In the genomic region with DNA sequence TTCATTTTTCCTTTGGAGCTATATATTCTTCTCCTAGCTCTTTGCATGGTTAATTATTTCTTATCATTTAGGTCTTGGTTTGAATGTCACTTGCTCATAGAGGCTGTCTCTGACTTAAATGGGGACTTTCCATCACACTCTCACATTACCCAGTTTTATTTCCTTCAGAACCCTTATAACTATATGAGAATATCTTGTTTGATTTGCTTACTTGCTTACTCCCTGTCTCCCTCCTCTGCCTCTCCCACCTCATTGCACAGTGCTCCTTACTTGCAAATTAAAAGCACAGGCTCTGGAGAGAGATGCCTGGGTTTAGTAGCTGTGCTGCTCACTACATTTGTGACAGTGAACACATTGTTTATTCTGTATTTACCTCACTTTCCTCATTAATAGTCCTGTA, we compare ENCODE assay signal across 10 cellular contexts.
A peak's percentile ranks its signal among the peaks of the same experiment; 100 is the strongest.
DNase-seq lines count a peak whose midpoint lies in the region; ATAC-seq and TF ChIP-seq lines count a peak whose summit lies in the region.
"Had no signal": no experiment of that assay in that cellular context is flagged by ENCODE, and none has a peak within 500 bp of the region (broad histone marks: within the 10 kb centered on the region; RNA-seq: fewer than 3 reads in every experiment).

No MANE protein-coding gene starts in this region.

- H3K27me3 ChIP-seq in cardiac muscle cell (no peaks in the 10 kb centered on the region), PC-9 (ENCODE audit: insufficient read depth, low read depth) (no peaks in the 10 kb centered on the region), tibial nerve (no peaks in the 10 kb centered on the region), Caco-2 (replicated peaks; ENCODE audit: control insufficient read depth, insufficient read depth, low read length) (no peaks in the 10 kb centered on the region)
- H3K27me3 ChIP-seq in effector memory CD4-positive, alpha-beta T cell (replicated peaks; ENCODE audit: control insufficient read depth, insufficient read depth, low read length, poor library complexity, severe bottlenecking) = no peaks in the 10 kb centered on the region

- POLR2A ChIA-PET in PC-9 (lab: Charles Lee; ENCODE audit: unreplicated experiment) = interaction anchor here (0.6 kb wide), 1 partner anchor 84 kb away, joined by 4 read pairs; no protein-coding TSS in a partner anchor
- POLR2A ChIA-PET in Caco-2 (lab: Charles Lee) = interaction anchor here (0.6 kb wide), 1 partner anchor 135 kb away, joined by 4 read pairs; no protein-coding TSS in a partner anchor

- BruUV-seq in PC-9 (replicated peaks; lab: Mats Ljungman, UMichigan) (no TSS peak), Caco-2 (replicated peaks; lab: Mats Ljungman, UMichigan) (no TSS peak)

- peaks cover 82% of the 10 kb centered on the region for H3K79me2 ChIP-seq in PC-9 (ENCODE audit: low read depth)

- no peaks in the 10 kb centered on the region for H4K20me1 ChIP-seq in PC-9 (ENCODE audit: insufficient read depth)

- H3K4me2 ChIP-seq in PC-9 = peak overlapping the region; percentile 12

- no peaks in the 10 kb centered on the region for H3K9me2 ChIP-seq in PC-9 (ENCODE audit: insufficient read depth)

- CTCF ChIA-PET in PC-9 (lab: Charles Lee) = no interaction called here
- CTCF ChIA-PET in Caco-2 (lab: Charles Lee) = interaction anchor here (0.5 kb wide), 1 partner anchor 359 kb away, joined by 4 read pairs; no protein-coding TSS in a partner anchor

- no peaks in the 10 kb centered on the region for H3K36me3 Mint-ChIP-seq in Caco-2 (ENCODE audit: insufficient read depth, unreplicated experiment)
- H3K36me3 Mint-ChIP-seq in effector memory CD8-positive, alpha-beta T cell (ENCODE audit: insufficient read depth) = no peaks in the 10 kb centered on the region
- H3K36me3 Mint-ChIP-seq: activated naive CD4-positive, alpha-beta T cell treated with anti-CD3 and anti-CD28 coated beads, Interleukin-2, amount 50 U/mL, for 72 hours had no signal

- H3K4me1 ChIP-seq in cardiac muscle cell (ENCODE audit: low read depth) (peaks cover 7% of the 10 kb centered on the region), PC-9 (replicated peaks; ENCODE audit: insufficient read depth) (peaks cover 33% of the 10 kb centered on the region), tibial nerve (peaks cover 0 to 38% (median 10%) of the 10 kb centered on the region in 4 donors), Caco-2 (no peaks in the 10 kb centered on the region)
- no peaks in the 10 kb centered on the region for H3K4me1 ChIP-seq in effector memory CD4-positive, alpha-beta T cell (ENCODE audit: control insufficient read depth, insufficient read depth, low read length, poor library complexity, severe bottlenecking)

- H3K4me1 Mint-ChIP-seq in Caco-2 (ENCODE audit: low read depth, unreplicated experiment) = peaks cover 7% of the 10 kb centered on the region
- H3K4me1 Mint-ChIP-seq in effector memory CD8-positive, alpha-beta T cell (ENCODE audit: low read depth in 2 of 2) = no peaks in the 10 kb centered on the region

- H3K27ac ChIP-seq in cardiac muscle cell = no peak overlapping the region
- H3K27ac ChIP-seq in PC-9 = peak overlapping the region; percentile 60
- H3K27ac ChIP-seq in tibial nerve = peak overlapping the region; percentile 12 to 89 (median 68)
- H3K27ac ChIP-seq in effector memory CD4-positive, alpha-beta T cell (ENCODE audit: insufficient read depth, low read length, poor library complexity, severe bottlenecking) = no peak overlapping the region

- no peak for ATAC-seq in Right ventricle myocardium superior (ENCODE audit: poor library complexity)
- ATAC-seq in effector memory CD8-positive, alpha-beta T cell (replicated peaks) = no peak
- ATAC-seq: activated CD4-positive, CD25-positive, alpha-beta regulatory T cell treated with anti-CD3 and anti-CD28 coated beads, Interleukin-2, amount 50 U/mL, for 24 hours; activated naive CD4-positive, alpha-beta T cell treated with anti-CD3 and anti-CD28 coated beads, Interleukin-2, amount 50 U/mL, for 72 hours had no signal

- no peak overlapping the region for H3K4me3 Mint-ChIP-seq in Caco-2 (ENCODE audit: unreplicated experiment)
- no peak overlapping the region for H3K4me3 Mint-ChIP-seq in effector memory CD8-positive, alpha-beta T cell

- DNase-seq in cardiac muscle cell (ENCODE audit: low read depth in 1 of 2, low spot score in 1 of 2) = peak in 1 of 2 donors; percentile 67
- DNase-seq in Right ventricle myocardium superior = no peak
- no peak for DNase-seq in PC-9
- DNase-seq in fibroblast of villous mesenchyme (ENCODE audit: low read depth) = no peak
- DNase-seq in tibial nerve (ENCODE audit: low spot score in 2 of 2) = no peak
- no peak for DNase-seq in Caco-2
- DNase-seq in effector memory CD4-positive, alpha-beta T cell = no peak
- DNase-seq in effector memory CD8-positive, alpha-beta T cell = no peak

- H3K27ac Mint-ChIP-seq in Caco-2 (ENCODE audit: unreplicated experiment) = no peak overlapping the region
- no peak overlapping the region for H3K27ac Mint-ChIP-seq in effector memory CD8-positive, alpha-beta T cell
- H3K27ac Mint-ChIP-seq: activated naive CD4-positive, alpha-beta T cell treated with anti-CD3 and anti-CD28 coated beads, Interleukin-2, amount 50 U/mL, for 72 hours had no signal

- H3K36me3 ChIP-seq in cardiac muscle cell (no peaks in the 10 kb centered on the region), PC-9 (ENCODE audit: low read depth) (no peaks in the 10 kb centered on the region; the same call in 1 of the 2 replicates), tibial nerve (no peaks in the 10 kb centered on the region), Caco-2 (ENCODE audit: control insufficient read depth, insufficient read depth, low read length) (no peaks in the 10 kb centered on the region)
- H3K36me3 ChIP-seq in effector memory CD4-positive, alpha-beta T cell (ENCODE audit: control insufficient read depth, insufficient read depth, low read length) = no peaks in the 10 kb centered on the region

- TF ChIP-seq CTCF in cardiac muscle cell (IDR thresholded peaks at IDR 0.05; ENCODE audit: low read depth, low read length) (peak; percentile 36), PC-9 (conservative IDR thresholded peaks at IDR 0.05) (no peak), fibroblast of villous mesenchyme (IDR thresholded peaks at IDR 0.05; ENCODE audit: insufficient read depth, low read depth, low read length) (peak; percentile 43), tibial nerve (IDR thresholded peaks at IDR 0.05) (no peak), Caco-2 (IDR thresholded peaks at IDR 0.05; ENCODE audit: insufficient read depth in 1 of 2, low read depth in 1 of 2, low read length in 1 of 2, severe bottlenecking in 1 of 2, unreplicated experiment in 1 of 2) (no peak)

- no peak for TF ChIP-seq POLR2A in tibial nerve (IDR thresholded peaks at IDR 0.05)

- no peaks in the 10 kb centered on the region for H3K9me3 Mint-ChIP-seq in Caco-2 (ENCODE audit: unreplicated experiment)
- peaks cover 0 to 1% of the 10 kb centered on the region in 2 donors for H3K9me3 Mint-ChIP-seq in effector memory CD8-positive, alpha-beta T cell
- H3K9me3 Mint-ChIP-seq: activated naive CD4-positive, alpha-beta T cell treated with anti-CD3 and anti-CD28 coated beads, Interleukin-2, amount 50 U/mL, for 72 hours had no signal

- H3K4me3 ChIP-seq in cardiac muscle cell = no peak overlapping the region
- H3K4me3 ChIP-seq in PC-9 = no peak overlapping the region
- no peak overlapping the region for H3K4me3 ChIP-seq in fibroblast of villous mesenchyme (ENCODE audit: low read depth, low read length)
- H3K4me3 ChIP-seq in tibial nerve = no peak overlapping the region
- H3K4me3 ChIP-seq in Caco-2 (ENCODE audit: low read depth, low read length) = no peak overlapping the region
- no peak overlapping the region for H3K4me3 ChIP-seq in effector memory CD4-positive, alpha-beta T cell (ENCODE audit: insufficient read depth, low read depth, low read length, poor library complexity, severe bottlenecking)

- no peaks in the 10 kb centered on the region for H3F3A ChIP-seq in PC-9 (ENCODE audit: insufficient read depth, low read depth)

- intact Hi-C loops in Right ventricle myocardium superior (cut with DNase I) (no loop called here), PC-9 (cut with micrococcal nuclease; ENCODE audit: unreplicated experiment) (no loop called here), Caco-2 (cut with micrococcal nuclease; ENCODE audit: unreplicated experiment) (no loop called here)

- H3K9me3 ChIP-seq in cardiac muscle cell (ENCODE audit: low read depth) (no peaks in the 10 kb centered on the region), PC-9 (ENCODE audit: insufficient read depth, low read depth) (no peaks in the 10 kb centered on the region), tibial nerve (no peaks in the 10 kb centered on the region), Caco-2 (no peaks in the 10 kb centered on the region)
- no peaks in the 10 kb centered on the region for H3K9me3 ChIP-seq in effector memory CD4-positive, alpha-beta T cell (ENCODE audit: control insufficient read depth, low read length)

- H2AFZ ChIP-seq in PC-9 = no peak overlapping the region

- no peak for TF ChIP-seq EP300 in tibial nerve (IDR thresholded peaks at IDR 0.05)

- no peaks in the 10 kb centered on the region for H3K27me3 Mint-ChIP-seq in Caco-2 (ENCODE audit: insufficient read depth, unreplicated experiment)
- peaks cover 36 to 39% of the 10 kb centered on the region in 2 donors for H3K27me3 Mint-ChIP-seq in effector memory CD8-positive, alpha-beta T cell

Comparison
In these comparisons a context has a peak if more than half of its experiments do, and no peak if none do; other contexts are left out.
1. H3K27ac ChIP-seq: peak in PC-9 (single experiment) and tibial nerve (4 of 4); none in cardiac muscle cell (single experiment) and effector memory CD4-positive, alpha-beta T cell (single experiment).
2. CTCF ChIP-seq: peak in cardiac muscle cell (single experiment) and fibroblast of villous mesenchyme (single experiment); none in PC-9 (single experiment), tibial nerve (0 of 5) and Caco-2 (0 of 2).